Comparison of ENCODE assay signal across 1 cellular context in the genomic region with DNA sequence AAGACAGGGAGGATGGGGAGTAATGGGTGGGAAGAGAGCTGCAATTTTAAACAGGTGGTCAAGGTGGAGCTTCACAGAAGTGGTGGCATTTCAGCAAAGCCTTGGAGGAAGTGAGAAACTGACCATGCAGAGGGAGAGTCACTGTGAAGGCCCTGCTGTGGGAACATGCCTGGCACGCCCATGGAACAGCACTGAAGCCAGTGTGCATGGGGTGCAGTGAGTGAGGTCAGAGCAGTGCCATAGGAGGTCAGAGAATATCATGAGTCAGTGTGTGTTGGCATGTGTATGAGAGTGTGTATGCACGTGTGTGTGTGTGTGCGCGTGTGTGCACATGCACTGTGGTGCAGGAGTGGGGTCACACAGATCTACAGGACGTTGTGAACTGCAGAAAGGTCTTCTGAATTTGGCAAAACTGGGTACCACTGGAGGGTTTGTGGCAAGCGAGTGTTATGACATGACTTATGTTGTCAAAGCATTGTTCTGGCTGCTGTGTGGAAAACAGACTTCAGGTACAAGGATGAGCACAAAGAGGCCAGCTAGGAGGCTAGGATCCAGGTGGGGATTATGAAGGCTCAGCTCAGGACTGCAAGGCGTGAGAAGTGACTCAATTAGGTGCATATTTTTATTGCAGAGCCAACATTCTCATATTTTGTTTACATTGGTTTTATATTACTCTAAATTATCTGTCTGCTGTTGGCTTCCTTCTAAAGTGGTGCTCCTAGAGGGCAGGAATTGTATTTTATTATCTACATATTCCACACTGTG.
A peak's percentile ranks its signal among the peaks of the same experiment; 100 is the strongest.
TF ChIP-seq lines count a peak whose summit lies in the region.

No MANE protein-coding gene starts in this region.

TF ChIP-seq in GM12878, 131 proteins besides CTCF, POLR2A, EP300 and RAD21:
- TF ChIP-seq, protein P1, sequence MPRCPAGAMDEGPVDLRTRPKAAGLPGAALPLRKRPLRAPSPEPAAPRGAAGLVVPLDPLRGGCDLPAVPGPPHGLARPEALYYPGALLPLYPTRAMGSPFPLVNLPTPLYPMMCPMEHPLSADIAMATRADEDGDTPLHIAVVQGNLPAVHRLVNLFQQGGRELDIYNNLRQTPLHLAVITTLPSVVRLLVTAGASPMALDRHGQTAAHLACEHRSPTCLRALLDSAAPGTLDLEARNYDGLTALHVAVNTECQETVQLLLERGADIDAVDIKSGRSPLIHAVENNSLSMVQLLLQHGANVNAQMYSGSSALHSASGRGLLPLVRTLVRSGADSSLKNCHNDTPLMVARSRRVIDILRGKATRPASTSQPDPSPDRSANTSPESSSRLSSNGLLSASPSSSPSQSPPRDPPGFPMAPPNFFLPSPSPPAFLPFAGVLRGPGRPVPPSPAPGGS (IDR thresholded peaks at IDR 0.05; ENCODE audit: borderline replicate concordance, insufficient read depth, low read depth, low read length, poor library complexity, severe bottlenecking), result peak; percentile 88
- TF ChIP-seq ESRRA (IDR thresholded peaks at IDR 0.05; ENCODE audit: low read length) (no peak), BHLHE40 (IDR thresholded peaks at IDR 0.05; ENCODE audit: borderline replicate concordance in 1 of 2, low read depth in 2 of 2, low read length in 1 of 2) (0 out of 4 replicates have a peak, but pooled peaks of 1 of the 2 experiments have one; percentile 26), CEBPB (IDR thresholded peaks at IDR 0.05; ENCODE audit: borderline replicate concordance in 1 of 2, low read depth in 2 of 2, low read length in 2 of 2) (no peak), SPI1 (IDR thresholded peaks at IDR 0.05; ENCODE audit: borderline replicate concordance, insufficient read depth, low read depth, low read length) (peak; percentile 14; the same call in 1 of the 2 replicates), ZNF217 (IDR thresholded peaks at IDR 0.05) (no peak), ZNF207 (IDR thresholded peaks at IDR 0.05; ENCODE audit: borderline replicate concordance) (no peak), SREBF1 (IDR thresholded peaks at IDR 0.05; ENCODE audit: low read length) (no peak)
- TF ChIP-seq, protein P2, sequence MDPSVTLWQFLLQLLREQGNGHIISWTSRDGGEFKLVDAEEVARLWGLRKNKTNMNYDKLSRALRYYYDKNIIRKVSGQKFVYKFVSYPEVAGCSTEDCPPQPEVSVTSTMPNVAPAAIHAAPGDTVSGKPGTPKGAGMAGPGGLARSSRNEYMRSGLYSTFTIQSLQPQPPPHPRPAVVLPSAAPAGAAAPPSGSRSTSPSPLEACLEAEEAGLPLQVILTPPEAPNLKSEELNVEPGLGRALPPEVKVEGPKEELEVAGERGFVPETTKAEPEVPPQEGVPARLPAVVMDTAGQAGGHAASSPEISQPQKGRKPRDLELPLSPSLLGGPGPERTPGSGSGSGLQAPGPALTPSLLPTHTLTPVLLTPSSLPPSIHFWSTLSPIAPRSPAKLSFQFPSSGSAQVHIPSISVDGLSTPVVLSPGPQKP (IDR thresholded peaks at IDR 0.05; ENCODE audit: low read depth, low read length), result no peak
TF ChIP-seq in GM12878: peak in this region for 3.
